Comparison of ENCODE assay signal across 8 cellular contexts in genomic region chr19:11380653-11381534, GRCh38. TPM values are rescaled to one million over a fixed set of nuclear protein-coding genes. Genes with fewer than 3 reads are reported as not detected.
A peak's percentile ranks its signal among the peaks of the same experiment; 100 is the strongest.
DNase-seq lines count a peak whose midpoint lies in the region; ATAC-seq and TF ChIP-seq lines count a peak whose summit lies in the region.

No MANE protein-coding gene starts in this region.

- DNase-seq in DMS153 (lab: John Stamatoyannopoulos, UW): peak; percentile 98
- DNase-seq in HuH-7.5 (ENCODE audit: low spot score): peak; percentile 99
- DNase-seq in RPMI7951 (ENCODE audit: low read depth): peak; percentile 97
- DNase-seq in fibroblast of peridontal ligament (ENCODE audit: extremely low read depth): peak; percentile 92
- peak; percentile 93 for DNase-seq in stimulated activated naive CD8-positive, alpha-beta T cell treated with anti-CD3 and anti-CD28 coated beads, Interleukin-15, Interleukin-2, amounts not matched to agents 100 U/mL and 50 U/mL, for 24 hours

- H3K4me3 Mint-ChIP-seq in activated T-helper 17 cell treated with anti-CD3 and anti-CD28 coated beads, Interleukin-2, amount 50 U/mL, for 72 hours: no peak overlapping the region
- peak overlapping the region; percentile 92 to 95 (median 92) for H3K4me3 Mint-ChIP-seq in nephron

- peaks cover 5% of the 10 kb centered on the region for H3K27me3 Mint-ChIP-seq in activated T-helper 17 cell treated with anti-CD3 and anti-CD28 coated beads, Interleukin-2, amount 50 U/mL, for 72 hours
- H3K27me3 Mint-ChIP-seq in nephron (ENCODE audit: low read depth): peaks cover 36% of the 10 kb centered on the region

- no peaks in the 10 kb centered on the region for H3K9me3 Mint-ChIP-seq in activated T-helper 17 cell treated with anti-CD3 and anti-CD28 coated beads, Interleukin-2, amount 50 U/mL, for 72 hours
- no peaks in the 10 kb centered on the region for H3K9me3 Mint-ChIP-seq in nephron

- H3K36me3 Mint-ChIP-seq in activated T-helper 17 cell treated with anti-CD3 and anti-CD28 coated beads, Interleukin-2, amount 50 U/mL, for 72 hours (ENCODE audit: low read depth): peaks cover 50% of the 10 kb centered on the region
- H3K36me3 Mint-ChIP-seq in nephron (ENCODE audit: low read depth): peaks cover 4% of the 10 kb centered on the region

- ATAC-seq in GM21528 (IDR thresholded peaks at IDR 0.05; ENCODE audit: low FRiP score, unreplicated experiment): peak; percentile 76
- peak; percentile 89 for ATAC-seq in activated T-helper 17 cell treated with anti-CD3 and anti-CD28 coated beads, Interleukin-2, amount 50 U/mL, for 72 hours (replicated peaks)
- ATAC-seq in stimulated activated naive CD8-positive, alpha-beta T cell treated with anti-CD3 and anti-CD28 coated beads, Interleukin-15, Interleukin-2, amounts not matched to agents 100 U/mL and 50 U/mL, for 24 hours: peak; percentile 87

- H3K4me1 Mint-ChIP-seq in activated T-helper 17 cell treated with anti-CD3 and anti-CD28 coated beads, Interleukin-2, amount 50 U/mL, for 72 hours: peaks cover 17% of the 10 kb centered on the region
- H3K4me1 Mint-ChIP-seq in nephron: peaks cover 13% of the 10 kb centered on the region

- H3K27ac Mint-ChIP-seq in activated T-helper 17 cell treated with anti-CD3 and anti-CD28 coated beads, Interleukin-2, amount 50 U/mL, for 72 hours: peak overlapping the region; percentile 94
- H3K27ac Mint-ChIP-seq in nephron: peak overlapping the region; percentile 1 to 88 (median 63)

- TF ChIP-seq CTCF in nephron (IDR thresholded peaks at IDR 0.05; ENCODE audit: unreplicated experiment in 3 of 3): peak; percentile 64 to 80 (median 72)

RNA-seq across cellular contexts. Expression of gene EPOR, which starts 3.2 kb away (rescaled TPM):
- 21.2 and 22.9 TPM in 2 replicates for total RNA-seq in RPMI7951 (2014; rRNA removed; shearing (Covaris generic))
- total RNA-seq in activated T-helper 17 cell treated with anti-CD3 and anti-CD28 coated beads, Interleukin-2, amount 50 U/mL, for 72 hours: 10 to 100 TPM in 1 of 2 donors, 1 to 10 TPM in 1; 6.7 to 22.6 TPM

RNA-seq across cellular contexts. Expression of gene SWSAP1, which starts 6.4 kb away (rescaled TPM):
- 2.0 and 3.0 TPM in 2 replicates for total RNA-seq in RPMI7951 (2014; rRNA removed; shearing (Covaris generic))
- total RNA-seq in activated T-helper 17 cell treated with anti-CD3 and anti-CD28 coated beads, Interleukin-2, amount 50 U/mL, for 72 hours: 1 to 10 TPM; 1.5 to 2.4 TPM

RNA-seq across cellular contexts. Expression of gene PLPPR2, which starts 25.7 kb away (rescaled TPM):
- total RNA-seq in RPMI7951 (2014; rRNA removed; shearing (Covaris generic)): 14.1 and 17.3 TPM in 2 replicates
- total RNA-seq in activated T-helper 17 cell treated with anti-CD3 and anti-CD28 coated beads, Interleukin-2, amount 50 U/mL, for 72 hours: 1 to 10 TPM; 2.9 to 9.7 TPM

RNA-seq across cellular contexts. Expression of gene CCDC159, which starts 34.6 kb away (rescaled TPM):
- total RNA-seq in RPMI7951 (2014; rRNA removed; shearing (Covaris generic)): 4.3 and 4.8 TPM in 2 replicates
- 10 to 100 TPM; 17.4 to 45.4 TPM for total RNA-seq in activated T-helper 17 cell treated with anti-CD3 and anti-CD28 coated beads, Interleukin-2, amount 50 U/mL, for 72 hours

RNA-seq across cellular contexts. Expression of gene TMEM205, which starts 34.8 kb away (rescaled TPM):
- 211 and 255 TPM in 2 replicates for total RNA-seq in RPMI7951 (2014; rRNA removed; shearing (Covaris generic))
- 10 to 100 TPM; 30.9 to 31.0 TPM for total RNA-seq in activated T-helper 17 cell treated with anti-CD3 and anti-CD28 coated beads, Interleukin-2, amount 50 U/mL, for 72 hours

Comparison
In these comparisons a context has a peak if more than half of its experiments do, and no peak if none do; other contexts are left out.
1. Peak in every context shown above with its lines: DNase-seq and ATAC-seq.